Comparison of ENCODE assay signal across 16 cellular contexts in genomic region chr19:34943861-34944573, GRCh38. TPM values are rescaled to one million over a fixed set of nuclear protein-coding genes. Genes with fewer than 3 reads are reported as not detected.
DNase-seq lines count a peak whose midpoint lies in the region; ATAC-seq, FAIRE-seq and TF ChIP-seq lines count a peak whose summit lies in the region.
"Had no signal": no experiment of that assay in that cellular context is flagged by ENCODE, and none has a peak within 500 bp of the region (broad histone marks: within the 10 kb centered on the region; RNA-seq: fewer than 3 reads in every experiment).

No MANE protein-coding gene starts in this region.

- H3K4me3 ChIP-seq in CD8-positive, alpha-beta memory T cell (ENCODE audit: low read length) = peak overlapping the region; percentile 28
- H3K4me3 ChIP-seq in endodermal cell (ENCODE audit: low read length) = peak overlapping the region; percentile 22
- peak overlapping the region; percentile 0 to 44 for H3K4me3 ChIP-seq in muscle layer of duodenum (ENCODE audit: low read depth in 1 of 2, low read length in 2 of 2)
- H3K4me3 ChIP-seq: GM12878 had no signal

- no peaks in the 10 kb centered on the region for H3K27me3 ChIP-seq in CD8-positive, alpha-beta memory T cell (ENCODE audit: insufficient read depth, low read length, poor library complexity, severe bottlenecking)
- H3K27me3 ChIP-seq in endodermal cell (ENCODE audit: control insufficient read depth, insufficient read depth, low read length, poor library complexity, severe bottlenecking) (no peaks in the 10 kb centered on the region), muscle layer of duodenum (ENCODE audit: low read depth, low read length) (no peaks in the 10 kb centered on the region)
- H3K27me3 ChIP-seq: BE2C had no signal

- no peak overlapping the region for H3K27ac ChIP-seq in CD8-positive, alpha-beta memory T cell (ENCODE audit: low read depth, low read length)
- H3K27ac ChIP-seq in endodermal cell (ENCODE audit: low read depth, low read length) (no peak overlapping the region), muscle layer of duodenum (ENCODE audit: low read length) (no peak overlapping the region)

- peak; percentile 23 for FAIRE-seq in HTR-8/SVneo (lab: Jason Lieb, UNC)
- FAIRE-seq: A204.1, GM12878 had no signal

- no peak overlapping the region for H3K27ac Mint-ChIP-seq in CD8-positive, alpha-beta memory T cell
- H3K27ac Mint-ChIP-seq in endodermal cell = no peak overlapping the region
- H3K27ac Mint-ChIP-seq: CD14-positive monocyte; CD8-positive, alpha-beta T cell had no signal

- no peak for DNase-seq in CD8-positive, alpha-beta memory T cell
- DNase-seq in HTR-8/SVneo (ENCODE audit: insufficient read length, low spot score) = no peak
- DNase-seq in endodermal cell = no peak
- DNase-seq in NCI-H748 treated with DMSO at 0.1 percent for 48 hours (lab: John Stamatoyannopoulos, UW) = no peak
- DNase-seq in activated naive CD4-positive, alpha-beta T cell treated with Interleukin-2 at 50 U/mL for 16 hours = no peak
- no peak for DNase-seq in GDM1 (lab: John Stamatoyannopoulos, UW)
- DNase-seq: BE2C; Caco-2; CD8-positive, alpha-beta T cell; DMS53; HCEC 1CT had no signal

- peaks cover 37 to 83% (median 74%) of the 10 kb centered on the region in 5 donors for H3K9me3 Mint-ChIP-seq in CD8-positive, alpha-beta memory T cell
- peaks cover 78% of the 10 kb centered on the region for H3K9me3 Mint-ChIP-seq in endodermal cell

- no peak overlapping the region for H3K4me3 Mint-ChIP-seq in CD8-positive, alpha-beta memory T cell
- H3K4me3 Mint-ChIP-seq in endodermal cell = no peak overlapping the region
- H3K4me3 Mint-ChIP-seq: CD14-positive monocyte; CD8-positive, alpha-beta T cell had no signal

- H3K36me3 ChIP-seq in CD8-positive, alpha-beta memory T cell (ENCODE audit: insufficient read depth, low read length) = peaks cover 14% of the 10 kb centered on the region
- H3K36me3 ChIP-seq in endodermal cell (ENCODE audit: control insufficient read depth, insufficient read depth, low read length) (peaks cover 58% of the 10 kb centered on the region), muscle layer of duodenum (ENCODE audit: control insufficient read depth in 1 of 2, insufficient read depth in 2 of 2, low read length in 2 of 2) (peaks cover 10 to 30% of the 10 kb centered on the region in 2 donors)

- no peak for TF ChIP-seq CTCF in endodermal cell (conservative IDR thresholded peaks at IDR 0.05)

- POLR2A ChIA-PET in CD8-positive, alpha-beta memory T cell (lab: Charles Lee) = no interaction called here

- no peak overlapping the region for H3K9ac ChIP-seq in endodermal cell (ENCODE audit: extremely low read depth, low read length, poor library complexity, severe bottlenecking)

- H3K36me3 Mint-ChIP-seq in CD8-positive, alpha-beta memory T cell = peaks cover 22 to 81% (median 52%) of the 10 kb centered on the region in 3 donors
- peaks cover 70% of the 10 kb centered on the region for H3K36me3 Mint-ChIP-seq in endodermal cell (ENCODE audit: low read depth)

- H3K4me1 ChIP-seq in CD8-positive, alpha-beta memory T cell (ENCODE audit: insufficient read depth, low read length) = no peaks in the 10 kb centered on the region
- H3K4me1 ChIP-seq in endodermal cell (ENCODE audit: control insufficient read depth, insufficient read depth, low read length) = no peaks in the 10 kb centered on the region
- H3K4me1 ChIP-seq in muscle layer of duodenum (ENCODE audit: control insufficient read depth in 1 of 2, insufficient read depth in 2 of 2, low read length in 2 of 2) = no peaks in the 10 kb centered on the region
- H3K4me1 ChIP-seq: BE2C, Caco-2 had no signal

- no peak for ATAC-seq in HG03469 (IDR thresholded peaks at IDR 0.05; ENCODE audit: unreplicated experiment)
- ATAC-seq: CD8-positive, alpha-beta T cell; GM12878 had no signal

- 95 to 99% methylated on average over 11 to 13 of the region's 13 CpGs for WGBS in endodermal cell (ENCODE audit: insufficient coverage in 1 of 2, insufficient read length in 1 of 2), 2 experiments

- peaks cover 0 to 1% (median 0%) of the 10 kb centered on the region in 3 donors for H3K4me1 Mint-ChIP-seq in CD8-positive, alpha-beta memory T cell
- H3K4me1 Mint-ChIP-seq in endodermal cell = no peaks in the 10 kb centered on the region
- H3K4me1 Mint-ChIP-seq: CD14-positive monocyte had no signal

- CTCF ChIA-PET in CD8-positive, alpha-beta memory T cell (lab: Charles Lee) = no interaction called here

- H3K9me3 ChIP-seq in CD8-positive, alpha-beta memory T cell (ENCODE audit: low read length) = peaks cover 35% of the 10 kb centered on the region
- H3K9me3 ChIP-seq in endodermal cell (ENCODE audit: control insufficient read depth, low read length) (peaks cover 94% of the 10 kb centered on the region), muscle layer of duodenum (ENCODE audit: control insufficient read depth in 1 of 2, low read length in 2 of 2) (peaks cover 12 to 27% of the 10 kb centered on the region in 2 donors)

- no peaks in the 10 kb centered on the region for H3K27me3 Mint-ChIP-seq in CD8-positive, alpha-beta memory T cell
- H3K27me3 Mint-ChIP-seq in endodermal cell (ENCODE audit: insufficient read depth) = no peaks in the 10 kb centered on the region

RNA-seq across cellular contexts. Expression of gene ZNF30, which starts 17.3 kb away (rescaled TPM):
- 1 to 10 TPM; 6.4 to 7.4 TPM for total RNA-seq in CD8-positive, alpha-beta memory T cell
- 6.9 TPM for polyA plus RNA-seq in CD8-positive, alpha-beta memory T cell
- total RNA-seq in endodermal cell = 1 to 10 TPM; 4.6 to 6.8 TPM
- 5.4 TPM for polyA plus RNA-seq in endodermal cell (2013, experiment 1 of 2)
- 5.2 TPM for polyA plus RNA-seq in endodermal cell (2013, experiment 2 of 2)

RNA-seq across cellular contexts. Expression of gene ZNF792, which starts 20.0 kb away (rescaled TPM):
- total RNA-seq in CD8-positive, alpha-beta memory T cell = 1 to 10 TPM; 7.4 to 7.5 TPM
- polyA plus RNA-seq in CD8-positive, alpha-beta memory T cell = 15.4 TPM
- total RNA-seq in endodermal cell = 10 to 100 TPM; 30.2 to 32.1 TPM
- 4.6 TPM for polyA plus RNA-seq in endodermal cell (2013, experiment 1 of 2)
- 5.4 TPM for polyA plus RNA-seq in endodermal cell (2013, experiment 2 of 2)

RNA-seq across cellular contexts. Expression of gene GRAMD1A, which starts 56.1 kb away (rescaled TPM):
- total RNA-seq in CD8-positive, alpha-beta memory T cell = 100 to 1,000 TPM; 205 to 218 TPM
- polyA plus RNA-seq in CD8-positive, alpha-beta memory T cell = 51.4 TPM
- 100 to 1,000 TPM; 115 to 137 TPM for total RNA-seq in endodermal cell
- 101 TPM for polyA plus RNA-seq in endodermal cell (2013, experiment 1 of 2)
- polyA plus RNA-seq in endodermal cell (2013, experiment 2 of 2) = 87.3 TPM
